In the genomic region with DNA sequence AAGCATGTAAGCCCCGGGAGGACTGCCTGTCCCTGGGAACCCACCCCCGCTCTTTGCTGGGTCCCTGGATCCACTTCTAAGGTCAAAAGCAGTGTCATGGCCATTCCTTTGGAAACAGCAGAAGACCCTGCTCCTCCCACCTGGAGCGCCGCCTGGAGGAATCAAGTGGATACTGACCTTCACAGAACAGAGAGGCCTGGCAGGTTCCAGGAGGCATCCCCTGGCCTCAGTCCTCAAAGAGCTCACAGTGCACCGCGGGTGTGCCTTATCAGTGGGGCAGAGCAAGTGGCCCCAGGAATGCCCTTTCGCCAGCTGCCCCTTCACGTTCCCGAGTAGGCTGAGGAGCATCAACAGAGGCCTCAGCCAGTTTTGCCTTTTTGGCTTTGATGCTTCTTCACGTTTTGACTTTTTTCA, we compare ENCODE assay signal across 1 cellular context.
TF ChIP-seq lines count a peak whose summit lies in the region.

No MANE protein-coding gene starts in this region.

TF ChIP-seq in HepG2, 621 proteins besides CTCF, POLR2A, EP300 and RAD21 (continued from another document and continues in another):
- TF ChIP-seq, protein P1, sequence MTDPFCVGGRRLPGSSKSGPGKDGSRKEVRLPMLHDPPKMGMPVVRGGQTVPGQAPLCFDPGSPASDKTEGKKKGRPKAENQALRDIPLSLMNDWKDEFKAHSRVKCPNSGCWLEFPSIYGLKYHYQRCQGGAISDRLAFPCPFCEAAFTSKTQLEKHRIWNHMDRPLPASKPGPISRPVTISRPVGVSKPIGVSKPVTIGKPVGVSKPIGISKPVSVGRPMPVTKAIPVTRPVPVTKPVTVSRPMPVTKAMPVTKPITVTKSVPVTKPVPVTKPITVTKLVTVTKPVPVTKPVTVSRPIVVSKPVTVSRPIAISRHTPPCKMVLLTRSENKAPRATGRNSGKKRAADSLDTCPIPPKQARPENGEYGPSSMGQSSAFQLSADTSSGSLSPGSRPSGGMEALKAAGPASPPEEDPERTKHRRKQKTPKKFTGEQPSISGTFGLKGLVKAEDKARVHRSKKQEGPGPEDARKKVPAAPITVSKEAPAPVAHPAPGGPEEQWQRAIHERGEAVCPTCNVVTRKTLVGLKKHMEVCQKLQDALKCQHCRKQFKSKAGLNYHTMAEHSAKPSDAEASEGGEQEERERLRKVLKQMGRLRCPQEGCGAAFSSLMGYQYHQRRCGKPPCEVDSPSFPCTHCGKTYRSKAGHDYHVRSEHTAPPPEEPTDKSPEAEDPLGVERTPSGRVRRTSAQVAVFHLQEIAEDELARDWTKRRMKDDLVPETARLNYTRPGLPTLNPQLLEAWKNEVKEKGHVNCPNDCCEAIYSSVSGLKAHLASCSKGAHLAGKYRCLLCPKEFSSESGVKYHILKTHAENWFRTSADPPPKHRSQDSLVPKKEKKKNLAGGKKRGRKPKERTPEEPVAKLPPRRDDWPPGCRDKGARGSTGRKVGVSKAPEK (CRISPR knock-in tag; IDR thresholded peaks at IDR 0.05; ENCODE audit: borderline replicate concordance): no peak
- TF ChIP-seq, protein P2, sequence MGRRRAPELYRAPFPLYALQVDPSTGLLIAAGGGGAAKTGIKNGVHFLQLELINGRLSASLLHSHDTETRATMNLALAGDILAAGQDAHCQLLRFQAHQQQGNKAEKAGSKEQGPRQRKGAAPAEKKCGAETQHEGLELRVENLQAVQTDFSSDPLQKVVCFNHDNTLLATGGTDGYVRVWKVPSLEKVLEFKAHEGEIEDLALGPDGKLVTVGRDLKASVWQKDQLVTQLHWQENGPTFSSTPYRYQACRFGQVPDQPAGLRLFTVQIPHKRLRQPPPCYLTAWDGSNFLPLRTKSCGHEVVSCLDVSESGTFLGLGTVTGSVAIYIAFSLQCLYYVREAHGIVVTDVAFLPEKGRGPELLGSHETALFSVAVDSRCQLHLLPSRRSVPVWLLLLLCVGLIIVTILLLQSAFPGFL (CRISPR knock-in tag; IDR thresholded peaks at IDR 0.05): no peak
- TF ChIP-seq FOXA1 (IDR thresholded peaks at IDR 0.05) (no peak), FOXA1 (CRISPR knock-in tag; IDR thresholded peaks at IDR 0.05) (no peak), TSC22D2 (CRISPR knock-in tag; IDR thresholded peaks at IDR 0.05; ENCODE audit: borderline replicate concordance) (peak; percentile 9; the same call in 1 of the 2 replicates), MAF1 (CRISPR knock-in tag; IDR thresholded peaks at IDR 0.05; ENCODE audit: borderline replicate concordance) (no peak), PHF20 (CRISPR knock-in tag; IDR thresholded peaks at IDR 0.05) (no peak), ZNF878 (CRISPR knock-in tag; IDR thresholded peaks at IDR 0.05) (no peak), ZNF605 (CRISPR knock-in tag; IDR thresholded peaks at IDR 0.05) (no peak), ZNF775 (CRISPR knock-in tag; IDR thresholded peaks at IDR 0.05; ENCODE audit: borderline replicate concordance) (no peak), MBNL3 (CRISPR knock-in tag; conservative IDR thresholded peaks at IDR 0.05) (no peak), ZNF768 (CRISPR knock-in tag; IDR thresholded peaks at IDR 0.05) (peak; percentile 97), ZFP1 (CRISPR knock-in tag; IDR thresholded peaks at IDR 0.05) (0 out of 2 replicates have a peak, but pooled peaks have one; percentile 27), ZNF430 (CRISPR knock-in tag; IDR thresholded peaks at IDR 0.05) (no peak), ZNF34 (CRISPR knock-in tag; IDR thresholded peaks at IDR 0.05; ENCODE audit: borderline replicate concordance) (no peak)
- TF ChIP-seq, protein P3, sequence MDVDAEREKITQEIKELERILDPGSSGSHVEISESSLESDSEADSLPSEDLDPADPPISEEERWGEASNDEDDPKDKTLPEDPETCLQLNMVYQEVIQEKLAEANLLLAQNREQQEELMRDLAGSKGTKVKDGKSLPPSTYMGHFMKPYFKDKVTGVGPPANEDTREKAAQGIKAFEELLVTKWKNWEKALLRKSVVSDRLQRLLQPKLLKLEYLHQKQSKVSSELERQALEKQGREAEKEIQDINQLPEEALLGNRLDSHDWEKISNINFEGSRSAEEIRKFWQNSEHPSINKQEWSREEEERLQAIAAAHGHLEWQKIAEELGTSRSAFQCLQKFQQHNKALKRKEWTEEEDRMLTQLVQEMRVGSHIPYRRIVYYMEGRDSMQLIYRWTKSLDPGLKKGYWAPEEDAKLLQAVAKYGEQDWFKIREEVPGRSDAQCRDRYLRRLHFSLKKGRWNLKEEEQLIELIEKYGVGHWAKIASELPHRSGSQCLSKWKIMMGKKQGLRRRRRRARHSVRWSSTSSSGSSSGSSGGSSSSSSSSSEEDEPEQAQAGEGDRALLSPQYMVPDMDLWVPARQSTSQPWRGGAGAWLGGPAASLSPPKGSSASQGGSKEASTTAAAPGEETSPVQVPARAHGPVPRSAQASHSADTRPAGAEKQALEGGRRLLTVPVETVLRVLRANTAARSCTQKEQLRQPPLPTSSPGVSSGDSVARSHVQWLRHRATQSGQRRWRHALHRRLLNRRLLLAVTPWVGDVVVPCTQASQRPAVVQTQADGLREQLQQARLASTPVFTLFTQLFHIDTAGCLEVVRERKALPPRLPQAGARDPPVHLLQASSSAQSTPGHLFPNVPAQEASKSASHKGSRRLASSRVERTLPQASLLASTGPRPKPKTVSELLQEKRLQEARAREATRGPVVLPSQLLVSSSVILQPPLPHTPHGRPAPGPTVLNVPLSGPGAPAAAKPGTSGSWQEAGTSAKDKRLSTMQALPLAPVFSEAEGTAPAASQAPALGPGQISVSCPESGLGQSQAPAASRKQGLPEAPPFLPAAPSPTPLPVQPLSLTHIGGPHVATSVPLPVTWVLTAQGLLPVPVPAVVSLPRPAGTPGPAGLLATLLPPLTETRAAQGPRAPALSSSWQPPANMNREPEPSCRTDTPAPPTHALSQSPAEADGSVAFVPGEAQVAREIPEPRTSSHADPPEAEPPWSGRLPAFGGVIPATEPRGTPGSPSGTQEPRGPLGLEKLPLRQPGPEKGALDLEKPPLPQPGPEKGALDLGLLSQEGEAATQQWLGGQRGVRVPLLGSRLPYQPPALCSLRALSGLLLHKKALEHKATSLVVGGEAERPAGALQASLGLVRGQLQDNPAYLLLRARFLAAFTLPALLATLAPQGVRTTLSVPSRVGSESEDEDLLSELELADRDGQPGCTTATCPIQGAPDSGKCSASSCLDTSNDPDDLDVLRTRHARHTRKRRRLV (CRISPR knock-in tag; IDR thresholded peaks at IDR 0.05): 0 out of 2 replicates have a peak, but pooled peaks have one; percentile 31
- TF ChIP-seq, protein P4, sequence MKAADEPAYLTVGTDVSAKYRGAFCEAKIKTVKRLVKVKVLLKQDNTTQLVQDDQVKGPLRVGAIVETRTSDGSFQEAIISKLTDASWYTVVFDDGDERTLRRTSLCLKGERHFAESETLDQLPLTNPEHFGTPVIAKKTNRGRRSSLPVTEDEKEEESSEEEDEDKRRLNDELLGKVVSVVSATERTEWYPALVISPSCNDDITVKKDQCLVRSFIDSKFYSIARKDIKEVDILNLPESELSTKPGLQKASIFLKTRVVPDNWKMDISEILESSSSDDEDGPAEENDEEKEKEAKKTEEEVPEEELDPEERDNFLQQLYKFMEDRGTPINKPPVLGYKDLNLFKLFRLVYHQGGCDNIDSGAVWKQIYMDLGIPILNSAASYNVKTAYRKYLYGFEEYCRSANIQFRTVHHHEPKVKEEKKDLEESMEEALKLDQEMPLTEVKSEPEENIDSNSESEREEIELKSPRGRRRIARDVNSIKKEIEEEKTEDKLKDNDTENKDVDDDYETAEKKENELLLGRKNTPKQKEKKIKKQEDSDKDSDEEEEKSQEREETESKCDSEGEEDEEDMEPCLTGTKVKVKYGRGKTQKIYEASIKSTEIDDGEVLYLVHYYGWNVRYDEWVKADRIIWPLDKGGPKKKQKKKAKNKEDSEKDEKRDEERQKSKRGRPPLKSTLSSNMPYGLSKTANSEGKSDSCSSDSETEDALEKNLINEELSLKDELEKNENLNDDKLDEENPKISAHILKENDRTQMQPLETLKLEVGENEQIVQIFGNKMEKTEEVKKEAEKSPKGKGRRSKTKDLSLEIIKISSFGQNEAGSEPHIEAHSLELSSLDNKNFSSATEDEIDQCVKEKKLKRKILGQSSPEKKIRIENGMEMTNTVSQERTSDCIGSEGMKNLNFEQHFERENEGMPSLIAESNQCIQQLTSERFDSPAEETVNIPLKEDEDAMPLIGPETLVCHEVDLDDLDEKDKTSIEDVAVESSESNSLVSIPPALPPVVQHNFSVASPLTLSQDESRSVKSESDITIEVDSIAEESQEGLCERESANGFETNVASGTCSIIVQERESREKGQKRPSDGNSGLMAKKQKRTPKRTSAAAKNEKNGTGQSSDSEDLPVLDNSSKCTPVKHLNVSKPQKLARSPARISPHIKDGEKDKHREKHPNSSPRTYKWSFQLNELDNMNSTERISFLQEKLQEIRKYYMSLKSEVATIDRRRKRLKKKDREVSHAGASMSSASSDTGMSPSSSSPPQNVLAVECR (CRISPR knock-in tag; IDR thresholded peaks at IDR 0.05; ENCODE audit: borderline replicate concordance): no peak; the same call in 1 of the 2 replicates
- TF ChIP-seq, protein P5, sequence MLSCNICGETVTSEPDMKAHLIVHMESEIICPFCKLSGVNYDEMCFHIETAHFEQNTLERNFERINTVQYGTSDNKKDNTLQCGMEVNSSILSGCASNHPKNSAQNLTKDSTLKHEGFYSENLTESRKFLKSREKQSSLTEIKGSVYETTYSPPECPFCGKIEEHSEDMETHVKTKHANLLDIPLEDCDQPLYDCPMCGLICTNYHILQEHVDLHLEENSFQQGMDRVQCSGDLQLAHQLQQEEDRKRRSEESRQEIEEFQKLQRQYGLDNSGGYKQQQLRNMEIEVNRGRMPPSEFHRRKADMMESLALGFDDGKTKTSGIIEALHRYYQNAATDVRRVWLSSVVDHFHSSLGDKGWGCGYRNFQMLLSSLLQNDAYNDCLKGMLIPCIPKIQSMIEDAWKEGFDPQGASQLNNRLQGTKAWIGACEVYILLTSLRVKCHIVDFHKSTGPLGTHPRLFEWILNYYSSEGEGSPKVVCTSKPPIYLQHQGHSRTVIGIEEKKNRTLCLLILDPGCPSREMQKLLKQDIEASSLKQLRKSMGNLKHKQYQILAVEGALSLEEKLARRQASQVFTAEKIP (CRISPR knock-in tag; IDR thresholded peaks at IDR 0.05; ENCODE audit: borderline replicate concordance): no peak
- TF ChIP-seq, protein P6, sequence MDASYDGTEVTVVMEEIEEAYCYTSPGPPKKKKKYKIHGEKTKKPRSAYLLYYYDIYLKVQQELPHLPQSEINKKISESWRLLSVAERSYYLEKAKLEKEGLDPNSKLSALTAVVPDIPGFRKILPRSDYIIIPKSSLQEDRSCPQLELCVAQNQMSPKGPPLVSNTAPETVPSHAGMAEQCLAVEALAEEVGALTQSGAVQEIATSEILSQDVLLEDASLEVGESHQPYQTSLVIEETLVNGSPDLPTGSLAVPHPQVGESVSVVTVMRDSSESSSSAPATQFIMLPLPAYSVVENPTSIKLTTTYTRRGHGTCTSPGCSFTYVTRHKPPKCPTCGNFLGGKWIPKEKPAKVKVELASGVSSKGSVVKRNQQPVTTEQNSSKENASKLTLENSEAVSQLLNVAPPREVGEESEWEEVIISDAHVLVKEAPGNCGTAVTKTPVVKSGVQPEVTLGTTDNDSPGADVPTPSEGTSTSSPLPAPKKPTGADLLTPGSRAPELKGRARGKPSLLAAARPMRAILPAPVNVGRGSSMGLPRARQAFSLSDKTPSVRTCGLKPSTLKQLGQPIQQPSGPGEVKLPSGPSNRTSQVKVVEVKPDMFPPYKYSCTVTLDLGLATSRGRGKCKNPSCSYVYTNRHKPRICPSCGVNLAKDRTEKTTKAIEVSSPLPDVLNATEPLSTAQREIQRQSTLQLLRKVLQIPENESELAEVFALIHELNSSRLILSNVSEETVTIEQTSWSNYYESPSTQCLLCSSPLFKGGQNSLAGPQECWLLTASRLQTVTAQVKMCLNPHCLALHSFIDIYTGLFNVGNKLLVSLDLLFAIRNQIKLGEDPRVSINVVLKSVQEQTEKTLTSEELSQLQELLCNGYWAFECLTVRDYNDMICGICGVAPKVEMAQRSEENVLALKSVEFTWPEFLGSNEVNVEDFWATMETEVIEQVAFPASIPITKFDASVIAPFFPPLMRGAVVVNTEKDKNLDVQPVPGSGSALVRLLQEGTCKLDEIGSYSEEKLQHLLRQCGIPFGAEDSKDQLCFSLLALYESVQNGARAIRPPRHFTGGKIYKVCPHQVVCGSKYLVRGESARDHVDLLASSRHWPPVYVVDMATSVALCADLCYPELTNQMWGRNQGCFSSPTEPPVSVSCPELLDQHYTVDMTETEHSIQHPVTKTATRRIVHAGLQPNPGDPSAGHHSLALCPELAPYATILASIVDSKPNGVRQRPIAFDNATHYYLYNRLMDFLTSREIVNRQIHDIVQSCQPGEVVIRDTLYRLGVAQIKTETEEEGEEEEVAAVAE (CRISPR knock-in tag; IDR thresholded peaks at IDR 0.05; ENCODE audit: borderline replicate concordance): peak; percentile 69; the same call in 1 of the 2 replicates
- TF ChIP-seq, protein P7, sequence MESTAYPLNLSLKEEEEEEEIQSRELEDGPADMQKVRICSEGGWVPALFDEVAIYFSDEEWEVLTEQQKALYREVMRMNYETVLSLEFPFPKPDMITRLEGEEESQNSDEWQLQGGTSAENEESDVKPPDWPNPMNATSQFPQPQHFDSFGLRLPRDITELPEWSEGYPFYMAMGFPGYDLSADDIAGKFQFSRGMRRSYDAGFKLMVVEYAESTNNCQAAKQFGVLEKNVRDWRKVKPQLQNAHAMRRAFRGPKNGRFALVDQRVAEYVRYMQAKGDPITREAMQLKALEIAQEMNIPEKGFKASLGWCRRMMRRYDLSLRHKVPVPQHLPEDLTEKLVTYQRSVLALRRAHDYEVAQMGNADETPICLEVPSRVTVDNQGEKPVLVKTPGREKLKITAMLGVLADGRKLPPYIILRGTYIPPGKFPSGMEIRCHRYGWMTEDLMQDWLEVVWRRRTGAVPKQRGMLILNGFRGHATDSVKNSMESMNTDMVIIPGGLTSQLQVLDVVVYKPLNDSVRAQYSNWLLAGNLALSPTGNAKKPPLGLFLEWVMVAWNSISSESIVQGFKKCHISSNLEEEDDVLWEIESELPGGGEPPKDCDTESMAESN (CRISPR knock-in tag; conservative IDR thresholded peaks at IDR 0.05): no peak
- TF ChIP-seq, protein P8, sequence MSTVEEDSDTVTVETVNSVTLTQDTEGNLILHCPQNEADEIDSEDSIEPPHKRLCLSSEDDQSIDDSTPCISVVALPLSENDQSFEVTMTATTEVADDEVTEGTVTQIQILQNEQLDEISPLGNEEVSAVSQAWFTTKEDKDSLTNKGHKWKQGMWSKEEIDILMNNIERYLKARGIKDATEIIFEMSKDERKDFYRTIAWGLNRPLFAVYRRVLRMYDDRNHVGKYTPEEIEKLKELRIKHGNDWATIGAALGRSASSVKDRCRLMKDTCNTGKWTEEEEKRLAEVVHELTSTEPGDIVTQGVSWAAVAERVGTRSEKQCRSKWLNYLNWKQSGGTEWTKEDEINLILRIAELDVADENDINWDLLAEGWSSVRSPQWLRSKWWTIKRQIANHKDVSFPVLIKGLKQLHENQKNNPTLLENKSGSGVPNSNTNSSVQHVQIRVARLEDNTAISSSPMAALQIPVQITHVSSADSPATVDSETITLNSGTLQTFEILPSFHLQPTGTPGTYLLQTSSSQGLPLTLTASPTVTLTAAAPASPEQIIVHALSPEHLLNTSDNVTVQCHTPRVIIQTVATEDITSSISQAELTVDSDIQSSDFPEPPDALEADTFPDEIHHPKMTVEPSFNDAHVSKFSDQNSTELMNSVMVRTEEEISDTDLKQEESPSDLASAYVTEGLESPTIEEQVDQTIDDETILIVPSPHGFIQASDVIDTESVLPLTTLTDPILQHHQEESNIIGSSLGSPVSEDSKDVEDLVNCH (CRISPR knock-in tag; IDR thresholded peaks at IDR 0.05): no peak
